In the genomic region with DNA sequence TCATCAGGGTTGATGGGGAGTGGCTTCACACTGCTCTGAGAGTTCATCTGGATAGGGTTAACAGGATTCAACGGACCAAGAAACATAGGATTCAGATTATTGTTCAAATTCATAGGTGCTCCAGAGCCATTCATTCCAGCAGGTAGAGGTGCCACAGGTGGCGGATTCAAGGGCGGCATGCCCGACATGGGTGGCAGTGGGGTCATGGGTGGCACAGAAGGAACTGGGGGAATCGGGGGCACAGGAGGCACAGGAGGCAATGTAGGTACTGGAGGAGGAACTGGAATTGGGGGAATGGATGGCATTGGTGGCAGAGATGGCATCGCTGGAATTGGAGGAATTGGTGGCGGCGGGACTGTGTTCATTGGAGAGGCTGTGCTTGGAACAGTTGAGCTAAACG, we compare ENCODE assay signal across 18 cellular contexts. TPM values are rescaled to one million over a fixed set of nuclear protein-coding genes. Genes with fewer than 3 reads are reported as not detected.
DNase-seq lines count a peak whose midpoint lies in the region; FAIRE-seq and TF ChIP-seq lines count a peak whose summit lies in the region.
"Had no signal": no experiment of that assay in that cellular context is flagged by ENCODE, and none has a peak within 500 bp of the region (broad histone marks: within the 10 kb centered on the region; RNA-seq: fewer than 3 reads in every experiment).

No MANE protein-coding gene starts in this region.

- POLR2A ChIA-PET in HEK293 (lab: Yijun Ruan, JAX) = no interaction called here

- no peak overlapping the region for H3K9ac ChIP-seq in neuronal stem cell (ENCODE audit: low read depth, low read length, poor library complexity)

- H3K36me3 ChIP-seq in HEK293 (ENCODE audit: control insufficient read depth in 2 of 2, insufficient read depth in 1 of 2, low read length in 2 of 2) (peaks cover 4 to 50% of the 10 kb centered on the region in 2 experiments; a peak in 2 of 3 replicates), neuronal stem cell (replicated peaks in 1 of 2; ENCODE audit: control insufficient read depth in 2 of 2, insufficient read depth in 2 of 2, low read length in 2 of 2) (peaks cover 21 to 96% of the 10 kb centered on the region in 2 donors)

- H3K4me3 ChIP-seq in HEK293 (ENCODE audit: low read depth, low read length) = no peak overlapping the region
- H3K4me3 ChIP-seq in neuronal stem cell (ENCODE audit: low read length in 2 of 2) = no peak overlapping the region

- no peak for FAIRE-seq in frontal cortex (lab: Jason Lieb, UNC)
- FAIRE-seq: A204.1, G401.6, GM12892 had no signal

- H3K23ac ChIP-seq in neuronal stem cell (ENCODE audit: low read depth, low read length, poor library complexity) = no peak overlapping the region

- no peaks in the 10 kb centered on the region for H3K9me3 ChIP-seq in HEK293 (ENCODE audit: control insufficient read depth, insufficient read depth, low read depth, low read length)
- H3K9me3 ChIP-seq in neuronal stem cell (replicated peaks in 1 of 2; ENCODE audit: control insufficient read depth in 2 of 2, insufficient read depth in 1 of 2, low read depth in 1 of 2, low read length in 2 of 2) = peaks cover 0 to 17% of the 10 kb centered on the region in 2 donors
- H3K9me3 ChIP-seq: BE2C had no signal

- no peak for TF ChIP-seq CTCF in HEK293 (tag by site-specific recombination; IDR thresholded peaks at IDR 0.05)

- DNase-seq in ecto neural progenitor cell (ENCODE audit: low spot score) (peak; percentile 20), neuronal stem cell (ENCODE audit: low spot score) (no peak), frontal cortex (ENCODE audit: low spot score in 2 of 2) (no peak)
- no peak for DNase-seq in activated effector memory CD4-positive, alpha-beta T cell treated with anti-CD3 and anti-CD28 coated beads, Interleukin-2, amount 50 U/mL, for 16 hours
- DNase-seq: ACHN; BE2C; C1 segment of cervical spinal cord; CD4-positive, CD25-positive, alpha-beta regulatory T cell; CD8-positive, alpha-beta memory T cell; COR-L47; DMS 273 treated with DMSO at 0.1 percent for 48 hours; DMS53; GOT3; H7 had no signal

- no peak overlapping the region for H2BK5ac ChIP-seq in neuronal stem cell (ENCODE audit: low read length)

- H2AK5ac ChIP-seq in neuronal stem cell (ENCODE audit: low read depth, low read length) = no peak overlapping the region

- no peak overlapping the region for H2BK120ac ChIP-seq in neuronal stem cell (ENCODE audit: low read depth, low read length)

- no CpG with 5 or more reads among the region's 9 CpGs for WGBS in neuronal stem cell (ENCODE audit: extremely low coverage in 2 of 2, insufficient read length in 2 of 2, insufficient replicate concordance in 1 of 2), 2 donors

- H3K4ac ChIP-seq in neuronal stem cell (ENCODE audit: low read length) = no peak overlapping the region

- CTCF ChIA-PET in HEK293 (lab: Yijun Ruan, JAX) = no interaction called here

- H3K27ac ChIP-seq in HEK293 (ENCODE audit: extremely low read depth, low read depth, low read length) = no peak overlapping the region
- no peak overlapping the region for H3K27ac ChIP-seq in neuronal stem cell (replicated peaks; ENCODE audit: low read length)

- H2AFZ ChIP-seq in neuronal stem cell (ENCODE audit: low read length) = no peak overlapping the region

- H2BK12ac ChIP-seq in neuronal stem cell (ENCODE audit: low read length) = no peak overlapping the region

- H3K14ac ChIP-seq in neuronal stem cell (ENCODE audit: low read length) = no peak overlapping the region

- H3K79me1 ChIP-seq in neuronal stem cell (ENCODE audit: low read depth, low read length) = peaks cover 12% of the 10 kb centered on the region

- no peak overlapping the region for H2BK15ac ChIP-seq in neuronal stem cell (ENCODE audit: low read length)

- no peaks in the 10 kb centered on the region for H3K27me3 ChIP-seq in neuronal stem cell (ENCODE audit: control insufficient read depth in 3 of 3, insufficient read depth in 3 of 3, low read depth in 1 of 3, low read length in 3 of 3)
- H3K27me3 ChIP-seq: BE2C had no signal

- H3K4me1 ChIP-seq in HEK293 (ENCODE audit: control insufficient read depth, insufficient read depth, low read length) (peaks cover 14% of the 10 kb centered on the region; the same call in 1 of the 2 replicates), neuronal stem cell (ENCODE audit: control insufficient read depth in 2 of 2, insufficient read depth in 1 of 2, low read depth in 1 of 2, low read length in 2 of 2) (no peaks in the 10 kb centered on the region)
- H3K4me1 ChIP-seq: BE2C had no signal

- H4K91ac ChIP-seq in neuronal stem cell (ENCODE audit: low read depth, low read length, poor library complexity) = no peak overlapping the region

- H3K4me2 ChIP-seq in neuronal stem cell (ENCODE audit: insufficient read depth, low read length, poor library complexity, severe bottlenecking) = no peak overlapping the region

- no peak overlapping the region for H4K8ac ChIP-seq in neuronal stem cell (ENCODE audit: low read depth, low read length)

- no peak overlapping the region for H3K18ac ChIP-seq in neuronal stem cell (ENCODE audit: low read length)

TF ChIP-seq in HEK293, 187 proteins besides CTCF, POLR2A, EP300 and RAD21:
- TF ChIP-seq SCRT2 (tag by site-specific recombination; IDR thresholded peaks at IDR 0.05) (peak; percentile 82), ZNF777 (tag by site-specific recombination; IDR thresholded peaks at IDR 0.05; ENCODE audit: borderline replicate concordance) (no peak), SCRT1 (tag by site-specific recombination; IDR thresholded peaks at IDR 0.05; ENCODE audit: borderline replicate concordance) (peak; percentile 74; the same call in 1 of the 2 replicates)
- TF ChIP-seq, protein P1, sequence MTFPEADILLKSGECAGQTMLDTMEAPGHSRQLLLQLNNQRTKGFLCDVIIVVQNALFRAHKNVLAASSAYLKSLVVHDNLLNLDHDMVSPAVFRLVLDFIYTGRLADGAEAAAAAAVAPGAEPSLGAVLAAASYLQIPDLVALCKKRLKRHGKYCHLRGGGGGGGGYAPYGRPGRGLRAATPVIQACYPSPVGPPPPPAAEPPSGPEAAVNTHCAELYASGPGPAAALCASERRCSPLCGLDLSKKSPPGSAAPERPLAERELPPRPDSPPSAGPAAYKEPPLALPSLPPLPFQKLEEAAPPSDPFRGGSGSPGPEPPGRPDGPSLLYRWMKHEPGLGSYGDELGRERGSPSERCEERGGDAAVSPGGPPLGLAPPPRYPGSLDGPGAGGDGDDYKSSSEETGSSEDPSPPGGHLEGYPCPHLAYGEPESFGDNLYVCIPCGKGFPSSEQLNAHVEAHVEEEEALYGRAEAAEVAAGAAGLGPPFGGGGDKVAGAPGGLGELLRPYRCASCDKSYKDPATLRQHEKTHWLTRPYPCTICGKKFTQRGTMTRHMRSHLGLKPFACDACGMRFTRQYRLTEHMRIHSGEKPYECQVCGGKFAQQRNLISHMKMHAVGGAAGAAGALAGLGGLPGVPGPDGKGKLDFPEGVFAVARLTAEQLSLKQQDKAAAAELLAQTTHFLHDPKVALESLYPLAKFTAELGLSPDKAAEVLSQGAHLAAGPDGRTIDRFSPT (tag by site-specific recombination; IDR thresholded peaks at IDR 0.05) = peak; percentile 79

RNA-seq across cellular contexts. Expression of gene CPNE1, which starts 10.3 kb away (rescaled TPM):
- polyA plus RNA-seq in neuronal stem cell (2013, experiment 1 of 2) = 191 TPM
- polyA plus RNA-seq in neuronal stem cell (2013, experiment 2 of 2) = 176 TPM
- 55.4 TPM for total RNA-seq in frontal cortex

RNA-seq across cellular contexts. Expression of gene RBM12, which starts 10.3 kb away (rescaled TPM):
- polyA plus RNA-seq in neuronal stem cell (2013, experiment 1 of 2) = 127 TPM
- 126 TPM for polyA plus RNA-seq in neuronal stem cell (2013, experiment 2 of 2)
- total RNA-seq in frontal cortex = 109 TPM

RNA-seq across cellular contexts. Expression of gene SPAG4, which starts 38.8 kb away (rescaled TPM):
- 3.1 TPM for polyA plus RNA-seq in neuronal stem cell (2013, experiment 1 of 2)
- 3.2 TPM for polyA plus RNA-seq in neuronal stem cell (2013, experiment 2 of 2)
- 0.82 TPM for total RNA-seq in frontal cortex

RNA-seq across cellular contexts. Expression of gene NFS1, which starts 44.7 kb away (rescaled TPM):
- 11.1 TPM for polyA plus RNA-seq in neuronal stem cell (2013, experiment 1 of 2)
- 11.3 TPM for polyA plus RNA-seq in neuronal stem cell (2013, experiment 2 of 2)
- total RNA-seq in frontal cortex = 23.6 TPM

RNA-seq across cellular contexts. Expression of gene ROMO1, which starts 44.8 kb away (rescaled TPM):
- 474 TPM for polyA plus RNA-seq in neuronal stem cell (2013, experiment 1 of 2)
- polyA plus RNA-seq in neuronal stem cell (2013, experiment 2 of 2) = 476 TPM
- 86.4 TPM for total RNA-seq in frontal cortex
